In genomic region chr5:116303340-116303739, GRCh38 we compare ENCODE assay signal across 18 cellular contexts.
DNase-seq lines count a peak whose midpoint lies in the region; ATAC-seq, FAIRE-seq and TF ChIP-seq lines count a peak whose summit lies in the region.
"Had no signal": no experiment of that assay in that cellular context is flagged by ENCODE, and none has a peak within 500 bp of the region (broad histone marks: within the 10 kb centered on the region; RNA-seq: fewer than 3 reads in every experiment).

No MANE protein-coding gene starts in this region.

- H3K27ac ChIP-seq in HepG2 (ENCODE audit: extremely low read length, insufficient read depth, low read length) = no peak overlapping the region
- H3K27ac ChIP-seq: Peyer's patch had no signal

- ATAC-seq in HepG2 (peak; percentile 43; the same call in 2 of the 3 replicates), HG02981 (IDR thresholded peaks at IDR 0.05; ENCODE audit: unreplicated experiment) (no peak)
- ATAC-seq: Right ventricle myocardium inferior had no signal

- in situ Hi-C loops in HepG2 (cut with HindIII; ENCODE audit: extremely low pct_ligation_motif_present, low pct_unique_long_range_greater_than_20kb) = no loop called here

- DNase-seq in DMS 273 (lab: John Stamatoyannopoulos, UW; ENCODE audit: unreplicated experiment) (peak; percentile 4), DMS 273 treated with DMSO at 0.1 percent for 48 hours (lab: John Stamatoyannopoulos, UW) (no peak), amniotic epithelial cell (ENCODE audit: low read depth) (peak; percentile 72), HepG2 (ENCODE audit: low spot score) (no peak), skeletal muscle cell (ENCODE audit: low read depth) (peak; percentile 31), EL (no peak), NCI-H2081 treated with DMSO at 0.1 percent for 48 hours (lab: John Stamatoyannopoulos, UW) (no peak)
- DNase-seq: 8988T, GF-D8, GOT3, KG1, NCI-H187, NCI-H2227 treated with DMSO at 0.1 percent for 48 hours, NCI-H510A treated with DMSO at 0.1 percent for 48 hours, Peyer's patch had no signal

- POLR2A ChIA-PET in HepG2 (lab: Yijun Ruan, JAX) = no interaction called here

- TF ChIP-seq RAD21 in HepG2 (CRISPR knock-in tag; IDR thresholded peaks at IDR 0.05) = no peak

- peaks cover 0 to 4% of the 10 kb centered on the region in 2 experiments; a peak in 2 of 5 replicates for H3K36me3 ChIP-seq in HepG2 (replicated peaks in 1 of 2; ENCODE audit: control insufficient read depth in 1 of 2, insufficient read depth in 2 of 2, low read length in 2 of 2)

- no peak for TF ChIP-seq CTCF in HepG2 (CRISPR knock-in tag; IDR thresholded peaks at IDR 0.05)

- no peak overlapping the region for H3K9ac ChIP-seq in HepG2 (ENCODE audit: insufficient read depth, low read depth, low read length)

- H3K4me3 ChIP-seq in HepG2 (replicated peaks in 1 of 3; ENCODE audit: insufficient read depth in 1 of 3, low read depth in 2 of 3, low read length in 3 of 3) (no peak overlapping the region), skeletal muscle cell (ENCODE audit: low read depth, low read length) (no peak overlapping the region)
- H3K4me3 ChIP-seq: Peyer's patch had no signal

- BruUV-seq in HepG2 (replicated peaks; lab: Mats Ljungman, UMichigan) = no TSS peak

- CTCF ChIA-PET in HepG2 (lab: Yijun Ruan, JAX; ENCODE audit: low intra/inter-chr PET ratio, low total read pairs) = no interaction called here

- no peaks in the 10 kb centered on the region for H3K27me3 ChIP-seq in HepG2 (ENCODE audit: control insufficient read depth in 1 of 2, insufficient read depth in 2 of 2, low read length in 2 of 2)
- H3K27me3 ChIP-seq: Peyer's patch had no signal

- H2AFZ ChIP-seq in HepG2 (ENCODE audit: low read length) = no peak overlapping the region

- no peaks in the 10 kb centered on the region for H4K20me1 ChIP-seq in HepG2 (ENCODE audit: insufficient read depth, low read length)

- H3K9me3 ChIP-seq in HepG2 (ENCODE audit: low read length) = peaks cover 6% of the 10 kb centered on the region

- TF ChIP-seq EP300 in HepG2 (IDR thresholded peaks at IDR 0.05; ENCODE audit: low read depth in 2 of 2, low read length in 2 of 2) (no peak), HepG2 (CRISPR knock-in tag; IDR thresholded peaks at IDR 0.05; ENCODE audit: borderline replicate concordance) (no peak)

- H3K4me2 ChIP-seq in HepG2 (ENCODE audit: low read depth, low read length) = no peak overlapping the region

- intact Hi-C loops in HepG2 (cut with micrococcal nuclease; ENCODE audit: unreplicated experiment) = no loop called here

- TF ChIP-seq POLR2A in HepG2 (IDR thresholded peaks at IDR 0.05; ENCODE audit: insufficient read depth in 1 of 2, low read depth in 2 of 2, low read length in 2 of 2) = no peak

- 92% methylated on average over 1 of the region's 1 CpG for WGBS in HepG2 (ENCODE audit: low lambda C conversion rate)

- no peak for FAIRE-seq in HepG2 (lab: Jason Lieb, UNC)
- FAIRE-seq: GM19239 had no signal

- peaks cover 9% of the 10 kb centered on the region; the same call in 1 of the 2 replicates for H3K4me1 ChIP-seq in HepG2 (ENCODE audit: insufficient read depth, low read length)
- H3K4me1 ChIP-seq: Peyer's patch had no signal

- H3K79me2 ChIP-seq in HepG2 (ENCODE audit: insufficient read depth, low read length) = no peaks in the 10 kb centered on the region

TF ChIP-seq in HepG2, 621 proteins besides CTCF, POLR2A, EP300 and RAD21:
- TF ChIP-seq ZNF496 (CRISPR knock-in tag; IDR thresholded peaks at IDR 0.05; ENCODE audit: insufficient replicate concordance) = no peak
- TF ChIP-seq TOE1 (CRISPR knock-in tag; IDR thresholded peaks at IDR 0.05) = no peak
- no peak for TF ChIP-seq SRSF1 (optimal IDR thresholded peaks at IDR 0.05; ENCODE audit: low read depth, low read length)
- no peak for TF ChIP-seq PHB2 (IDR thresholded peaks at IDR 0.05; ENCODE audit: partially characterized antibody)
- TF ChIP-seq CAMTA2 (CRISPR knock-in tag; IDR thresholded peaks at IDR 0.05; ENCODE audit: borderline replicate concordance) = no peak
- no peak for TF ChIP-seq GFI1 (CRISPR knock-in tag; IDR thresholded peaks at IDR 0.05; ENCODE audit: borderline replicate concordance)
- TF ChIP-seq ZNF335 (CRISPR knock-in tag; IDR thresholded peaks at IDR 0.05) = no peak
- TF ChIP-seq SSRP1 (CRISPR knock-in tag; IDR thresholded peaks at IDR 0.05) = no peak
- TF ChIP-seq ATF7 (IDR thresholded peaks at IDR 0.05) = no peak
- no peak for TF ChIP-seq ATF7 (CRISPR knock-in tag; IDR thresholded peaks at IDR 0.05)
- no peak for TF ChIP-seq ZFX (CRISPR knock-in tag; IDR thresholded peaks at IDR 0.05; ENCODE audit: low read depth)
- TF ChIP-seq GATA4 (IDR thresholded peaks at IDR 0.05; ENCODE audit: borderline replicate concordance, low read depth) = no peak
- no peak for TF ChIP-seq SCMH1 (CRISPR knock-in tag; IDR thresholded peaks at IDR 0.05; ENCODE audit: borderline replicate concordance)

Comparison
In these comparisons a context has a peak if more than half of its experiments do, and no peak if none do; other contexts are left out.
1. DNase-seq: peak in DMS 273 (single experiment), amniotic epithelial cell (single experiment) and skeletal muscle cell (single experiment); none in DMS 273 treated with DMSO at 0.1 percent for 48 hours (single experiment), HepG2 (single experiment), EL (single experiment) and NCI-H2081 treated with DMSO at 0.1 percent for 48 hours (single experiment).